Comparison of ENCODE assay signal across 19 cellular contexts in genomic region chr6:170235726-170236125, GRCh38. TPM values are rescaled to one million over a fixed set of nuclear protein-coding genes. Genes with fewer than 3 reads are reported as not detected.
DNase-seq lines count a peak whose midpoint lies in the region; ATAC-seq and TF ChIP-seq lines count a peak whose summit lies in the region.
"Had no signal": no experiment of that assay in that cellular context is flagged by ENCODE, and none has a peak within 500 bp of the region (broad histone marks: within the 10 kb centered on the region; RNA-seq: fewer than 3 reads in every experiment).

No MANE protein-coding gene starts in this region.

- H3K4me3 Mint-ChIP-seq in glutamatergic neuron (ENCODE audit: unreplicated experiment) (no peak overlapping the region), neural progenitor cell (peak overlapping the region; percentile 46)
- H3K4me3 Mint-ChIP-seq: CD4-positive, alpha-beta T cell had no signal

- H3K36me3 Mint-ChIP-seq in glutamatergic neuron (ENCODE audit: unreplicated experiment) (no peaks in the 10 kb centered on the region), neural progenitor cell (no peaks in the 10 kb centered on the region)

- peaks cover 7% of the 10 kb centered on the region for H3K27me3 Mint-ChIP-seq in glutamatergic neuron (ENCODE audit: unreplicated experiment)
- peaks cover 7% of the 10 kb centered on the region for H3K27me3 Mint-ChIP-seq in neural progenitor cell (ENCODE audit: insufficient read depth, low read depth)
- H3K27me3 Mint-ChIP-seq: CD4-positive, alpha-beta T cell had no signal

- peak overlapping the region; percentile 93 for H3K27ac ChIP-seq in neural progenitor cell
- H3K27ac ChIP-seq in stomach: no peak overlapping the region
- H3K27ac ChIP-seq: GM23248 had no signal

- peak overlapping the region; percentile 65 for H3K4me2 ChIP-seq in neural progenitor cell

- DNase-seq in cardiac septum (ENCODE audit: low spot score) (peak; percentile 36), left cardiac atrium (no peak), glutamatergic neuron (no peak), neural progenitor cell (ENCODE audit: low spot score) (peak; percentile 81), NCI-H1105 (lab: John Stamatoyannopoulos, UW) (no peak), stomach (no peak)
- DNase-seq: CD4-positive, alpha-beta T cell; GDM1; GM23248; KG1; NCI-H187; NCI-H2227 treated with DMSO at 0.1 percent for 48 hours; NCI-H510A treated with DMSO at 0.1 percent for 48 hours; NCI-H774; SIG-M5 had no signal

- no peaks in the 10 kb centered on the region for H3K79me2 ChIP-seq in neural progenitor cell (ENCODE audit: low read depth)

- no peak for TF ChIP-seq EP300 in stomach (IDR thresholded peaks at IDR 0.05)

- WGBS in stomach, 5 donors: 73 to 80% (median 77%) methylated on average over 10 of the region's 10 CpGs

- peak overlapping the region; percentile 69 for H3K27ac Mint-ChIP-seq in glutamatergic neuron (ENCODE audit: unreplicated experiment)
- peak overlapping the region; percentile 94 for H3K27ac Mint-ChIP-seq in neural progenitor cell
- H3K27ac Mint-ChIP-seq: CD4-positive, alpha-beta T cell had no signal

- H3K9me3 Mint-ChIP-seq in glutamatergic neuron (ENCODE audit: unreplicated experiment): peaks cover 5% of the 10 kb centered on the region
- H3K9me3 Mint-ChIP-seq in neural progenitor cell: no peaks in the 10 kb centered on the region
- H3K9me3 Mint-ChIP-seq: CD4-positive, alpha-beta T cell had no signal

- ATAC-seq in left cardiac atrium (no peak), GM21367 (IDR thresholded peaks at IDR 0.05; ENCODE audit: unreplicated experiment) (no peak)
- ATAC-seq: HCT116 had no signal

- H4K20me1 ChIP-seq in neural progenitor cell (ENCODE audit: low read depth): no peaks in the 10 kb centered on the region

- H3K4me1 ChIP-seq in neural progenitor cell (peaks cover 55% of the 10 kb centered on the region), stomach (peaks cover 0 to 6% (median 0%) of the 10 kb centered on the region in 4 donors)
- H3K4me1 ChIP-seq: Caco-2 had no signal

- no peak for TF ChIP-seq POLR2A in stomach (IDR thresholded peaks at IDR 0.05)

- H3K9ac ChIP-seq in neural progenitor cell: no peak overlapping the region
- H3K9ac ChIP-seq: GM23248 had no signal

- TF ChIP-seq CTCF in glutamatergic neuron (IDR thresholded peaks at IDR 0.05; ENCODE audit: partially characterized antibody, unreplicated experiment) (no peak), neural progenitor cell (IDR thresholded peaks at IDR 0.05) (no peak), stomach (IDR thresholded peaks at IDR 0.05) (no peak)

- peaks cover 43% of the 10 kb centered on the region for H3F3A ChIP-seq in neural progenitor cell (ENCODE audit: low read depth)

- intact Hi-C loops in cardiac septum (cut with DNase I): no loop called here
- intact Hi-C loops in left cardiac atrium (cut with DNase I): no loop called here
- intact Hi-C loops in stomach (cut with DNase I; ENCODE audit: low total_unique reads): no loop called here

- no peaks in the 10 kb centered on the region for H3K9me3 ChIP-seq in neural progenitor cell (ENCODE audit: low read depth)
- H3K9me3 ChIP-seq in stomach: no peaks in the 10 kb centered on the region
- H3K9me3 ChIP-seq: Caco-2 had no signal

- H2AFZ ChIP-seq in neural progenitor cell (replicated peaks): no peak overlapping the region
- H2AFZ ChIP-seq: GM23248 had no signal

- no peaks in the 10 kb centered on the region for H3K36me3 ChIP-seq in neural progenitor cell
- no peaks in the 10 kb centered on the region for H3K36me3 ChIP-seq in stomach

- H3K27me3 ChIP-seq in neural progenitor cell: no peaks in the 10 kb centered on the region
- peaks cover 0 to 12% (median 0%) of the 10 kb centered on the region in 3 donors for H3K27me3 ChIP-seq in stomach

- H3K4me3 ChIP-seq in neural progenitor cell (no peak overlapping the region), stomach (no peak overlapping the region)
- H3K4me3 ChIP-seq: GM23248 had no signal

- H3K4me1 Mint-ChIP-seq in glutamatergic neuron (ENCODE audit: low read depth, unreplicated experiment): peaks cover 39% of the 10 kb centered on the region
- peaks cover 58% of the 10 kb centered on the region for H3K4me1 Mint-ChIP-seq in neural progenitor cell

RNA-seq across cellular contexts. Expression of gene DLL1, which starts 55.2 kb away (rescaled TPM):
- total RNA-seq in cardiac septum (6.4 TPM), left cardiac atrium (10 to 100 TPM; 19.0 to 26.8 TPM), glutamatergic neuron (ENCODE audit: unreplicated experiment) (34.3 TPM), neural progenitor cell (ENCODE audit: low replicate concordance) (35.9 and 91.8 TPM in 2 replicates), stomach (10 to 100 TPM in 2 of 5 donors, 1 to 10 TPM in 2, not detected in 1; 4.2 to 38.5 (median 9.6) TPM)
- 10 to 100 TPM in 1 of 3 donors, 1 to 10 TPM in 2; 3.4 to 14.1 (median 5.5) TPM for polyA plus RNA-seq in stomach
- total RNA-seq: OCI-LY7 had no signal

Comparison
In these comparisons a context has a peak if more than half of its experiments do, and no peak if none do; other contexts are left out.
1. DNase-seq: peak in cardiac septum (single experiment) and neural progenitor cell (single experiment); none in left cardiac atrium (single experiment), glutamatergic neuron (single experiment), NCI-H1105 (single experiment) and stomach (single experiment).